In the genomic region with DNA sequence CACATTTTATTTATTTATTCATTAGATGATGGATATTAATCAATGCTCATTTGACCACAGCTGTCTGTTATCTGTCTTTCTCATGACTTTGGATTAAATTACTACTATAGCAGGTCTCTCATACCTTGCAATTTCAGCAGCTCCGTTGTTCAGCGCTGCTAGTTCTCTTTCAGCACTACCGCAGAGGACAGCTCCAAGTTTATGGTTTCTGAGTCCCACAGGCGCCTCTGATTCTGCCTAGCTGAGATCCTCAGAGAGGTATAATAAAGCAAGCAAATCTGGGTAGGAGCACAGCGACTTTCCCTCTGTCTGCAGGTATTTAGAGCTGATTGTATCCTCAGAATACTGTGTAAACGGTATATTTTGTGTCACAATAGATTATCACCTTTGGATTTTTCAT, we compare ENCODE assay signal across 10 cellular contexts.
DNase-seq lines count a peak whose midpoint lies in the region; ATAC-seq lines count a peak whose summit lies in the region.
"Had no signal": no experiment of that assay in that cellular context is flagged by ENCODE, and none has a peak within 500 bp of the region (broad histone marks: within the 10 kb centered on the region; RNA-seq: fewer than 3 reads in every experiment).

No MANE protein-coding gene starts in this region.

- no peaks in the 10 kb centered on the region for H3K9me3 ChIP-seq in HUES48 (ENCODE audit: control insufficient read depth, insufficient read depth, low read length)

- peaks cover 20% of the 10 kb centered on the region for H3K4me1 ChIP-seq in HUES48 (ENCODE audit: control insufficient read depth, insufficient read depth, low read length)

- peak; percentile 32 for DNase-seq in ELF-1 (ENCODE audit: low read depth, low spot score)
- DNase-seq in SW480 (ENCODE audit: low spot score), result peak; percentile 2
- DNase-seq in left lobe of liver (ENCODE audit: low spot score), result no peak
- DNase-seq in NCI-H524 (lab: John Stamatoyannopoulos, UW), result no peak
- no peak for DNase-seq in HuH-7.5 (ENCODE audit: low spot score)
- DNase-seq: NCI-H2107 had no signal

- peak; percentile 31 for ATAC-seq in left lobe of liver
- no peak for ATAC-seq in HG03280 (IDR thresholded peaks at IDR 0.05; ENCODE audit: unreplicated experiment)
- no peak for ATAC-seq in HG03354 (IDR thresholded peaks at IDR 0.05; ENCODE audit: poor library complexity, severe bottlenecking, unreplicated experiment)
- ATAC-seq: natural killer cell treated with Interleukin-12 subunit alpha and Interleukin-12 subunit beta and Interleukin-15 and Interleukin-18, amount 100 ng/mL, for 72 hours had no signal

- no peaks in the 10 kb centered on the region for H3K36me3 ChIP-seq in HUES48 (ENCODE audit: control insufficient read depth, insufficient read depth, low read length)

- no peak overlapping the region for H3K4me3 ChIP-seq in HUES48 (ENCODE audit: low read depth, low read length)

- no peaks in the 10 kb centered on the region for H3K27me3 ChIP-seq in HUES48 (ENCODE audit: control insufficient read depth, insufficient read depth, low read length)

- H3K9ac ChIP-seq in HUES48 (ENCODE audit: low read depth, low read length), result no peak overlapping the region

- peak overlapping the region; percentile 5 for H3K27ac ChIP-seq in HUES48 (ENCODE audit: low read depth, low read length)

Comparison
In these comparisons a context has a peak if more than half of its experiments do, and no peak if none do; other contexts are left out.
1. DNase-seq: peak in ELF-1 (single experiment) and SW480 (single experiment); none in left lobe of liver (single experiment), NCI-H524 (0 of 2) and HuH-7.5 (single experiment).